Comparison of ENCODE assay signal across 23 cellular contexts in the genomic region with DNA sequence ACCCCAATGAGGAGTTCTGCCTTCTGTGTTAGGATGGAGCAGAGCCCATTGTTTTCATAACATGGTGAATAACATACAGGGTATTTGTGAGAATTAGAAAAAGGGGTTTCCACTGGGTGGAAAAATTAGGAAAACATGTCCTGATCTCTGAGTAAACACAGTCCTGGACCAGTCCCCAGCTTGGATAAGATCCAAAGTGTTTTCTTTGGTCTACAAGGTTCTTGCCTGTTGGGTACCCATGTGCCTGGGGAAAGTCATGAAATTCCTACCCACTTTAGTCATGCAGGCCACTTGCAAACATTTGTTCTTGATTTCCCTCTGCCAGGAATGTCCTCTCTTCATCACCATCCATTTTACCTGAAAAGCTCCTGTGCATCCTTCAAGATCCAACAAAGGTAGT.
DNase-seq lines count a peak whose midpoint lies in the region; ATAC-seq, FAIRE-seq and TF ChIP-seq lines count a peak whose summit lies in the region.
"Had no signal": no experiment of that assay in that cellular context is flagged by ENCODE, and none has a peak within 500 bp of the region (broad histone marks: within the 10 kb centered on the region; RNA-seq: fewer than 3 reads in every experiment).

No MANE protein-coding gene starts in this region.

- H3K27ac Mint-ChIP-seq in endothelial cell (ENCODE audit: unreplicated experiment), result no peak overlapping the region
- H3K27ac Mint-ChIP-seq: CD4-positive, alpha-beta T cell; HFFc6 had no signal

- H3K4me1 ChIP-seq in gastroesophageal sphincter, result no peaks in the 10 kb centered on the region

- peaks cover 3% of the 10 kb centered on the region for H3K36me3 Mint-ChIP-seq in endothelial cell (ENCODE audit: low read depth, unreplicated experiment)

- no peak for TF ChIP-seq POLR2A in gastroesophageal sphincter (IDR thresholded peaks at IDR 0.05)

- H3K4me3 ChIP-seq in bronchial epithelial cell (ENCODE audit: low read depth, low read length), result no peak overlapping the region
- no peak overlapping the region for H3K4me3 ChIP-seq in gastroesophageal sphincter
- H3K4me3 ChIP-seq: GM23248, PC-9 had no signal

- peaks cover 1% of the 10 kb centered on the region for H3K27me3 Mint-ChIP-seq in endothelial cell (ENCODE audit: unreplicated experiment)

- H3K36me3 ChIP-seq in bronchial epithelial cell (ENCODE audit: control insufficient read depth, insufficient read depth, low read length) (no peaks in the 10 kb centered on the region), gastroesophageal sphincter (no peaks in the 10 kb centered on the region)

- H3K9me3 Mint-ChIP-seq in endothelial cell (ENCODE audit: unreplicated experiment), result peaks cover 4% of the 10 kb centered on the region
- H3K9me3 Mint-ChIP-seq: CD4-positive, alpha-beta T cell had no signal

- no peak for TF ChIP-seq CTCF in bronchial epithelial cell (IDR thresholded peaks at IDR 0.05; ENCODE audit: insufficient read depth, low read length, severe bottlenecking)
- TF ChIP-seq CTCF in endothelial cell (IDR thresholded peaks at IDR 0.05; ENCODE audit: unreplicated experiment), result no peak
- TF ChIP-seq CTCF in gastroesophageal sphincter (IDR thresholded peaks at IDR 0.05), result no peak

- no peak overlapping the region for H3K4me3 Mint-ChIP-seq in endothelial cell (ENCODE audit: unreplicated experiment)
- H3K4me3 Mint-ChIP-seq: CD4-positive, alpha-beta T cell; H9; HFFc6 had no signal

- FAIRE-seq in bronchial epithelial cell (lab: Jason Lieb, UNC), result no peak
- no peak for FAIRE-seq in urothelium cell line (lab: Jason Lieb, UNC)

- peak; percentile 15 for DNase-seq in HS-27A (ENCODE audit: low read depth)
- peak; percentile 7 for DNase-seq in bronchial epithelial cell (ENCODE audit: low read depth)
- peak; percentile 1 for DNase-seq in glomerular visceral epithelial cell (ENCODE audit: extremely low spot score)
- DNase-seq in urothelium cell line (ENCODE audit: low spot score), result peak; percentile 44
- no peak for DNase-seq in endothelial cell (ENCODE audit: low spot score)
- DNase-seq: CD4-positive, alpha-beta T cell; GF-D8; GM23248; H9; HFFc6; KBM-7; NCI-H1105; NCI-H146; NCI-H2029; NCI-H2227 treated with DMSO at 0.1 percent for 48 hours; NCI-H510A; NCI-H748 treated with DMSO at 0.1 percent for 48 hours; PC-9; RPMI8226; SHP77 had no signal

- H3K27me3 ChIP-seq in bronchial epithelial cell (ENCODE audit: control insufficient read depth, insufficient read depth, low read length), result no peaks in the 10 kb centered on the region
- H3K27me3 ChIP-seq in gastroesophageal sphincter, result no peaks in the 10 kb centered on the region

- ATAC-seq in HG02852 (IDR thresholded peaks at IDR 0.05; ENCODE audit: unreplicated experiment) (no peak), gastroesophageal sphincter (no peak)

- peaks cover 0 to 11% (median 0%) of the 10 kb centered on the region in 3 donors for H3K9me3 ChIP-seq in gastroesophageal sphincter

- H3K27ac ChIP-seq in gastroesophageal sphincter, result no peak overlapping the region
- H3K27ac ChIP-seq: GM23248, HL-60, PC-9 had no signal

- no peaks in the 10 kb centered on the region for H3K4me1 Mint-ChIP-seq in endothelial cell (ENCODE audit: unreplicated experiment)

- no peak for TF ChIP-seq EP300 in gastroesophageal sphincter (IDR thresholded peaks at IDR 0.05)
